16 cellular contexts compared by ENCODE assay signal in the genomic region with DNA sequence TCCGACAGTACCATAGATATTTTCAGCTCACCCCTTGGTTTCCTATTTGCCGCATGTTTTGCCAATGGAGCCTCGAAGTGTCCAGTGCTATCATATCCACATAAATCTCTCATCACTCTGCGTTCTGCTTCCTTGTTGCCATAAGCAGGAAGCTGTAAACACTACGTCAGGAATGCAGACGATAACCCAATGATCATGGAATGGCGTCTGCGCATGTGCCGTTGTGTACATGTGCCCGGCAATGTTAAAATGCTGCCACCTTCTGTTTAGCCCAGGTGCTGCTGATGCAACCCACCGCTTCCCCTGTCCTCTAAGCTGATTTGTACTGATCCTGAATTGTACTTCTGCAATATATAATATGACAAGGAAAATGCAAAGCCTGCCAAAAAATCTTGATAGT.
DNase-seq lines count a peak whose midpoint lies in the region; ATAC-seq and TF ChIP-seq lines count a peak whose summit lies in the region.
"Had no signal": no experiment of that assay in that cellular context is flagged by ENCODE, and none has a peak within 500 bp of the region (broad histone marks: within the 10 kb centered on the region; RNA-seq: fewer than 3 reads in every experiment).

No MANE protein-coding gene starts in this region.

- H3K4me2 ChIP-seq in GM23338, result no peak overlapping the region

- no peak overlapping the region for H3K4me3 Mint-ChIP-seq in GM23338
- H3K4me3 Mint-ChIP-seq: activated naive CD8-positive, alpha-beta T cell treated with anti-CD3 and anti-CD28 coated beads, Interleukin-2, amount 50 U/mL, for 24 hours; B cell; stimulated activated memory B cell treated with anti-CD40 and anti-IgM and Interleukin-4, amounts not matched to agents 10 μg/mL and 1 μg/mL and 100 μg/mL, for 72 hours had no signal

- H4K20me1 ChIP-seq in GM23338 (replicated peaks; ENCODE audit: insufficient read depth), result no peaks in the 10 kb centered on the region

- H3K27me3 ChIP-seq in A673 (replicated peaks; ENCODE audit: insufficient read depth, low read depth, low read length, poor library complexity) (no peaks in the 10 kb centered on the region), GM23338 (ENCODE audit: insufficient read depth) (no peaks in the 10 kb centered on the region)
- H3K27me3 ChIP-seq: colonic mucosa had no signal

- peaks cover 5% of the 10 kb centered on the region; the same call in 1 of the 3 replicates for H3K36me3 Mint-ChIP-seq in GM23338 (ENCODE audit: low read depth)
- H3K36me3 Mint-ChIP-seq: stimulated activated memory B cell treated with anti-CD40 and anti-IgM and Interleukin-4, amounts not matched to agents 10 μg/mL and 1 μg/mL and 100 μg/mL, for 72 hours had no signal

- TF ChIP-seq CTCF in A673 (conservative IDR thresholded peaks at IDR 0.05; ENCODE audit: low read depth, low read length) (peak; percentile 53), GM23338 (conservative IDR thresholded peaks at IDR 0.05; ENCODE audit: low read depth in 2 of 2) (peak; percentile 52 to 65), fibroblast of villous mesenchyme (IDR thresholded peaks at IDR 0.05; ENCODE audit: insufficient read depth, low read depth, low read length) (peak; percentile 58)

- CTCF ChIA-PET in A673 (lab: Charles Lee), result no interaction called here

- peaks cover 1% of the 10 kb centered on the region for H3K9me3 Mint-ChIP-seq in GM23338

- 0 out of 2 replicates have a peak, but pooled peaks cover 3% of the 10 kb centered on the region for H3K9me2 ChIP-seq in GM23338 (ENCODE audit: insufficient read depth)

- H3K4me3 ChIP-seq in A673 (ENCODE audit: low read depth, low read length, poor library complexity, severe bottlenecking) (no peak overlapping the region), GM23338 (no peak overlapping the region), fibroblast of villous mesenchyme (ENCODE audit: low read depth, low read length) (peak overlapping the region; percentile 53)
- H3K4me3 ChIP-seq: colonic mucosa had no signal

- H3K27ac ChIP-seq in A673 (ENCODE audit: low read depth, low read length, poor library complexity, severe bottlenecking) (no peak overlapping the region), GM23338 (ENCODE audit: low read depth) (no peak overlapping the region)
- H3K27ac ChIP-seq: colonic mucosa had no signal

- peaks cover 41% of the 10 kb centered on the region for H3K4me1 ChIP-seq in A673 (ENCODE audit: insufficient read depth, low read length, poor library complexity, severe bottlenecking)
- peaks cover 16% of the 10 kb centered on the region for H3K4me1 ChIP-seq in GM23338 (ENCODE audit: insufficient read depth)
- H3K4me1 ChIP-seq: colonic mucosa had no signal

- no TSS peak for BruUV-seq in A673 (replicated peaks; lab: Mats Ljungman, UMichigan)

- DNase-seq in A673 (ENCODE audit: low spot score) (peak; percentile 36), GM23338 (ENCODE audit: low spot score) (peak; percentile 16), NCI-H345 (lab: John Stamatoyannopoulos, UW) (peak; percentile 89), fibroblast of villous mesenchyme (ENCODE audit: low read depth) (peak; percentile 95), 8988T (no peak), NCI-H446 (lab: John Stamatoyannopoulos, UW) (no peak), midbrain (lab: John Stamatoyannopoulos, UW) (no peak)
- DNase-seq: activated naive CD8-positive, alpha-beta T cell treated with anti-CD3 and anti-CD28 coated beads, Interleukin-2, amount 50 U/mL, for 24 hours; colonic mucosa; Karpas-422; NCI-H446 treated with DMSO at 0.1 percent for 48 hours; SHP77; stimulated activated CD4-positive, alpha-beta T cell treated with anti-CD3 and anti-CD28 coated beads, Interleukin-2, amount 100 ng/mL, for 48 hours had no signal

- ATAC-seq in GM23338, result no peak; the same call in 2 of the 3 replicates
- ATAC-seq in HG02870 (IDR thresholded peaks at IDR 0.05; ENCODE audit: unreplicated experiment), result no peak
- ATAC-seq: activated naive CD8-positive, alpha-beta T cell treated with anti-CD3 and anti-CD28 coated beads, Interleukin-2, amount 50 U/mL, for 24 hours; stimulated activated memory B cell treated with anti-CD40 and anti-IgM and Interleukin-4, amounts not matched to agents 10 μg/mL and 1 μg/mL and 100 μg/mL, for 72 hours had no signal

- peaks cover 18% of the 10 kb centered on the region for H3K4me1 Mint-ChIP-seq in GM23338
- H3K4me1 Mint-ChIP-seq: B cell; stimulated activated memory B cell treated with anti-CD40 and anti-IgM and Interleukin-4, amounts not matched to agents 10 μg/mL and 1 μg/mL and 100 μg/mL, for 72 hours had no signal

- H3F3A ChIP-seq in GM23338 (replicated peaks; ENCODE audit: low read depth), result no peaks in the 10 kb centered on the region

- POLR2A ChIA-PET in A673 (lab: Charles Lee; ENCODE audit: low non-redundant PET), result no interaction called here

- H2AFZ ChIP-seq in GM23338, result peak overlapping the region; percentile 67

- H3K79me2 ChIP-seq in GM23338 (replicated peaks; ENCODE audit: insufficient read depth), result no peaks in the 10 kb centered on the region

- no peaks in the 10 kb centered on the region for H3K27me3 Mint-ChIP-seq in GM23338 (ENCODE audit: insufficient read depth, low read depth, poor library complexity)
- H3K27me3 Mint-ChIP-seq: activated naive CD8-positive, alpha-beta T cell treated with anti-CD3 and anti-CD28 coated beads, Interleukin-2, amount 50 U/mL, for 24 hours; B cell; stimulated activated memory B cell treated with anti-CD40 and anti-IgM and Interleukin-4, amounts not matched to agents 10 μg/mL and 1 μg/mL and 100 μg/mL, for 72 hours had no signal

- H3K36me3 ChIP-seq in A673 (ENCODE audit: insufficient read depth, low read length, poor library complexity, severe bottlenecking) (no peaks in the 10 kb centered on the region), GM23338 (ENCODE audit: insufficient read depth) (no peaks in the 10 kb centered on the region)
- H3K36me3 ChIP-seq: colonic mucosa had no signal

- peaks cover 7% of the 10 kb centered on the region for H3K9me3 ChIP-seq in A673 (ENCODE audit: low read depth, low read length, poor library complexity, severe bottlenecking)
- H3K9me3 ChIP-seq: colonic mucosa had no signal

- no peak overlapping the region for H3K27ac Mint-ChIP-seq in GM23338
- H3K27ac Mint-ChIP-seq: activated naive CD8-positive, alpha-beta T cell treated with anti-CD3 and anti-CD28 coated beads, Interleukin-2, amount 50 U/mL, for 24 hours; B cell; stimulated activated memory B cell treated with anti-CD40 and anti-IgM and Interleukin-4, amounts not matched to agents 10 μg/mL and 1 μg/mL and 100 μg/mL, for 72 hours had no signal

- intact Hi-C loops in A673 (cut with micrococcal nuclease; ENCODE audit: unreplicated experiment), result no loop called here

TF ChIP-seq in GM23338, 12 proteins besides CTCF, POLR2A, EP300 and RAD21 (continues in another document):
- TF ChIP-seq EZH2phosphoT487 (IDR thresholded peaks at IDR 0.05; ENCODE audit: unreplicated experiment) (no peak), JUNB (IDR thresholded peaks at IDR 0.05; ENCODE audit: unreplicated experiment) (no peak), ZNF331 (CRISPR knock-in tag; IDR thresholded peaks at IDR 0.05; ENCODE audit: low read depth) (no peak), CREB1 (CRISPR knock-in tag; IDR thresholded peaks at IDR 0.05; ENCODE audit: low read depth) (no peak), POLR2AphosphoS5 (IDR thresholded peaks at IDR 0.05; ENCODE audit: low read depth) (no peak), NANOG (IDR thresholded peaks at IDR 0.05; ENCODE audit: borderline replicate concordance) (no peak), ZNF114 (CRISPR knock-in tag; IDR thresholded peaks at IDR 0.05) (no peak)
- TF ChIP-seq, protein P1, sequence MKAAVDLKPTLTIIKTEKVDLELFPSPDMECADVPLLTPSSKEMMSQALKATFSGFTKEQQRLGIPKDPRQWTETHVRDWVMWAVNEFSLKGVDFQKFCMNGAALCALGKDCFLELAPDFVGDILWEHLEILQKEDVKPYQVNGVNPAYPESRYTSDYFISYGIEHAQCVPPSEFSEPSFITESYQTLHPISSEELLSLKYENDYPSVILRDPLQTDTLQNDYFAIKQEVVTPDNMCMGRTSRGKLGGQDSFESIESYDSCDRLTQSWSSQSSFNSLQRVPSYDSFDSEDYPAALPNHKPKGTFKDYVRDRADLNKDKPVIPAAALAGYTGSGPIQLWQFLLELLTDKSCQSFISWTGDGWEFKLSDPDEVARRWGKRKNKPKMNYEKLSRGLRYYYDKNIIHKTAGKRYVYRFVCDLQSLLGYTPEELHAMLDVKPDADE (IDR thresholded peaks at IDR 0.05), result no peak

Comparison
In these comparisons a context has a peak if more than half of its experiments do, and no peak if none do; other contexts are left out.
1. DNase-seq: peak in A673 (single experiment), GM23338 (single experiment), NCI-H345 (single experiment) and fibroblast of villous mesenchyme (single experiment); none in 8988T (single experiment), NCI-H446 (0 of 2) and midbrain (single experiment).
2. Peak in every context shown above with its lines, with median percentiles within 50 percentile points of each other: CTCF ChIP-seq.